In genomic region chr5:148384389-148384756, GRCh38 we compare ENCODE assay signal across 8 cellular contexts. TPM values are rescaled to one million over a fixed set of nuclear protein-coding genes. Genes with fewer than 3 reads are reported as not detected.
DNase-seq lines count a peak whose midpoint lies in the region; ATAC-seq and TF ChIP-seq lines count a peak whose summit lies in the region.

No MANE protein-coding gene starts in this region.

- WGBS in mammary epithelial cell (ENCODE audit: low coverage, missing lambda C conversion rate) = 1% methylated on average over 7 of the region's 7 CpGs
- WGBS in right lobe of liver (ENCODE audit: insufficient coverage, low coverage, low lambda C conversion rate, missing lambda C conversion rate) = 0% methylated on average over 6 of the region's 7 CpGs

- no peaks in the 10 kb centered on the region for H3K27me3 ChIP-seq in CD4-positive, alpha-beta T cell (ENCODE audit: control insufficient read depth, insufficient read depth, low read length)
- H3K27me3 ChIP-seq in Karpas-422 (ENCODE audit: low read length) (no peaks in the 10 kb centered on the region), mammary epithelial cell (ENCODE audit: insufficient read depth, low read length) (no peaks in the 10 kb centered on the region), right lobe of liver (no peaks in the 10 kb centered on the region), tibial artery (no peaks in the 10 kb centered on the region)

- H3K4me3 Mint-ChIP-seq in CD4-positive, alpha-beta T cell = peak overlapping the region; percentile 89

- no peaks in the 10 kb centered on the region for H3K9me3 ChIP-seq in CD4-positive, alpha-beta T cell (ENCODE audit: control insufficient read depth, low read length)
- H3K9me3 ChIP-seq in Karpas-422 (ENCODE audit: low read length) = no peaks in the 10 kb centered on the region
- H3K9me3 ChIP-seq in mammary epithelial cell (replicated peaks; ENCODE audit: insufficient read depth, low read length) = no peaks in the 10 kb centered on the region
- H3K9me3 ChIP-seq in right lobe of liver = no peaks in the 10 kb centered on the region
- no peaks in the 10 kb centered on the region for H3K9me3 ChIP-seq in tibial artery

- peak in 2 of 10 experiments; percentile 1 to 8 for DNase-seq in CD4-positive, alpha-beta T cell
- DNase-seq in Karpas-422 = no peak
- peak; percentile 28 for DNase-seq in mammary epithelial cell
- no peak for DNase-seq in right lobe of liver
- no peak for DNase-seq in tibial artery
- DNase-seq in NCI-H1105 (lab: John Stamatoyannopoulos, UW) = no peak
- DNase-seq in NCI-H446 treated with DMSO at 0.1 percent for 48 hours (lab: John Stamatoyannopoulos, UW) = no peak

- H3K4me1 ChIP-seq in Karpas-422 (ENCODE audit: low read length) = peaks cover 26% of the 10 kb centered on the region
- H3K4me1 ChIP-seq in mammary epithelial cell (ENCODE audit: insufficient read depth, low read length) = peaks cover 27% of the 10 kb centered on the region
- H3K4me1 ChIP-seq in right lobe of liver = peaks cover 0 to 25% (median 6%) of the 10 kb centered on the region in 4 donors
- peaks cover 0 to 27% (median 17%) of the 10 kb centered on the region in 4 donors for H3K4me1 ChIP-seq in tibial artery

- POLR2A ChIA-PET in CD4-positive, alpha-beta T cell (lab: Charles Lee) = interaction anchor here (0.8 to 1.0 kb wide), 4 partner anchors 10 to 1166 kb away, joined by 3 to 4 read pairs (median 3); no protein-coding TSS in a partner anchor

- in situ Hi-C loops in mammary epithelial cell (cut with MboI; ENCODE audit: low sequenced_read_pairs in 2 of 2) = no loop called here

- peak overlapping the region; percentile 92 for H3K27ac ChIP-seq in CD4-positive, alpha-beta T cell (ENCODE audit: low read depth, low read length)
- H3K27ac ChIP-seq in Karpas-422 (ENCODE audit: low read length) = peak overlapping the region; percentile 10; the same call in 1 of the 2 replicates
- H3K27ac ChIP-seq in mammary epithelial cell (ENCODE audit: insufficient read depth, low read depth, low read length) = peak overlapping the region; percentile 88
- peak overlapping the region; percentile 85 to 90 (median 89) for H3K27ac ChIP-seq in right lobe of liver
- H3K27ac ChIP-seq in tibial artery = peak overlapping the region; percentile 84 to 93

- peaks cover 72% of the 10 kb centered on the region for H3K4me1 Mint-ChIP-seq in CD4-positive, alpha-beta T cell (ENCODE audit: low read depth)

- TF ChIP-seq POLR2A in right lobe of liver (IDR thresholded peaks at IDR 0.05) = no peak

- H3K79me2 ChIP-seq in Karpas-422 (ENCODE audit: low read length) = peaks cover 56% of the 10 kb centered on the region
- peaks cover 55% of the 10 kb centered on the region for H3K79me2 ChIP-seq in mammary epithelial cell (ENCODE audit: insufficient read depth, low read length)

- H4K20me1 ChIP-seq in Karpas-422 (ENCODE audit: insufficient read depth, low read depth, low read length) (peaks cover 14% of the 10 kb centered on the region; the same call in 1 of the 2 replicates), mammary epithelial cell (ENCODE audit: insufficient read depth, low read length) (no peaks in the 10 kb centered on the region)

- no peaks in the 10 kb centered on the region for H3K9me3 Mint-ChIP-seq in CD4-positive, alpha-beta T cell

- H3K4me3 ChIP-seq in Karpas-422 (ENCODE audit: low read length) (peak overlapping the region; percentile 80), mammary epithelial cell (replicated peaks in 1 of 3; ENCODE audit: insufficient read depth in 1 of 3, low read depth in 2 of 3, low read length in 3 of 3) (peak overlapping the region; percentile 85 to 86 (median 86)), right lobe of liver (peak overlapping the region; percentile 65 to 90 (median 84)), tibial artery (peak overlapping the region; percentile 66 to 93)

- no peaks in the 10 kb centered on the region for H3K9me2 ChIP-seq in Karpas-422 (replicated peaks; ENCODE audit: insufficient read depth, low read length)

- intact Hi-C loops in CD4-positive, alpha-beta T cell (cut with DNase I, micrococcal nuclease) = loop anchor here (5.0 to 10.0 kb wide), 6 partner anchors 440 to 1937 kb away; partner anchors contain the start of genes ADRB2 (in 1 of the 2), CSNK1A1 (in 1 of the 2), GRPEL2 (in 1 of the 2) and TCERG1 (in 1 of the 2)
- intact Hi-C loops in mammary epithelial cell (cut with micrococcal nuclease) = no loop called here
- intact Hi-C loops in right lobe of liver (cut with DNase I) = no loop called here
- intact Hi-C loops in tibial artery (cut with DNase I; ENCODE audit: low total_unique reads) = no loop called here

- no peaks in the 10 kb centered on the region for H3K27me3 Mint-ChIP-seq in CD4-positive, alpha-beta T cell

- peak; percentile 9 for ATAC-seq in CD4-positive, alpha-beta T cell (ENCODE audit: poor library complexity)
- ATAC-seq in GM21390 (IDR thresholded peaks at IDR 0.05; ENCODE audit: unreplicated experiment) (peak; percentile 33), right lobe of liver (peak; percentile 2 to 16 (median 4))

- CTCF ChIA-PET in CD4-positive, alpha-beta T cell (lab: Charles Lee) = no interaction called here
- CTCF ChIA-PET in mammary epithelial cell (lab: Charles Lee; ENCODE audit: low non-redundant PET) = no interaction called here

- dilution Hi-C loops in mammary epithelial cell (cut with HindIII; ENCODE audit: low sequenced_read_pairs) = no loop called here

- H3K4me2 ChIP-seq in Karpas-422 (ENCODE audit: low read depth, low read length, poor library complexity, severe bottlenecking) (peak overlapping the region; percentile 87), mammary epithelial cell (ENCODE audit: insufficient read depth, low read depth, low read length) (peak overlapping the region; percentile 83)

- H3K9ac ChIP-seq in Karpas-422 (ENCODE audit: low read length) (peak overlapping the region; percentile 83), mammary epithelial cell (ENCODE audit: insufficient read depth, low read length) (peak overlapping the region; percentile 98)

- H3K36me3 ChIP-seq in Karpas-422 (ENCODE audit: insufficient read depth, low read length) (peaks cover 3% of the 10 kb centered on the region; the same call in 1 of the 2 replicates), mammary epithelial cell (ENCODE audit: insufficient read depth, low read length) (no peaks in the 10 kb centered on the region), right lobe of liver (no peaks in the 10 kb centered on the region), tibial artery (peaks cover 0 to 4% (median 0%) of the 10 kb centered on the region in 3 donors)

- H3K27ac Mint-ChIP-seq in CD4-positive, alpha-beta T cell = peak overlapping the region; percentile 96

- H3K36me3 Mint-ChIP-seq in CD4-positive, alpha-beta T cell (ENCODE audit: low read depth) = peaks cover 54% of the 10 kb centered on the region

- no peak for TF ChIP-seq CTCF in CD4-positive, alpha-beta T cell (IDR thresholded peaks at IDR 0.05)
- TF ChIP-seq CTCF in mammary epithelial cell (conservative IDR thresholded peaks at IDR 0.05 in 1 of 2, IDR thresholded peaks at IDR 0.05 in 1 of 2; ENCODE audit: extremely low read depth in 1 of 2, insufficient read depth in 1 of 2, low read depth in 1 of 2, low read length in 2 of 2) = no peak
- no peak for TF ChIP-seq CTCF in right lobe of liver (IDR thresholded peaks at IDR 0.05)
- TF ChIP-seq CTCF in tibial artery (IDR thresholded peaks at IDR 0.05) = no peak

- BruUV-seq in mammary epithelial cell (replicated peaks; lab: Mats Ljungman, UMichigan) = TSS peak; percentile 65

- H2AFZ ChIP-seq in Karpas-422 (ENCODE audit: low read length) (no peak overlapping the region), mammary epithelial cell (ENCODE audit: low read depth, low read length) (peak overlapping the region; percentile 78)

RNA-seq across cellular contexts. Expression of gene FBXO38, which starts 0.6 kb away (rescaled TPM):
- 10 to 100 TPM; 45.7 to 47.3 TPM for total RNA-seq in CD4-positive, alpha-beta T cell
- total RNA-seq in Karpas-422 (2014; rRNA removed; shearing (Covaris generic); ENCODE audit: low replicate concordance) = 56.7 and 130 TPM in 2 replicates
- total RNA-seq in mammary epithelial cell (10 to 100 TPM; 37.5 to 64.5 TPM), right lobe of liver (10 to 100 TPM; 21.1 to 34.9 (median 23.6) TPM)
- 11.3 TPM for polyA plus RNA-seq in mammary epithelial cell
- polyA minus RNA-seq in mammary epithelial cell = 107 TPM

RNA-seq across cellular contexts. Expression of gene SPINK9, which starts 49.0 kb away (rescaled TPM):
- not detected for total RNA-seq in CD4-positive, alpha-beta T cell
- not detected in 2 replicates for total RNA-seq in Karpas-422 (2014; rRNA removed; shearing (Covaris generic); ENCODE audit: low replicate concordance)
- total RNA-seq in mammary epithelial cell (not detected), right lobe of liver (not detected)
- not detected for polyA plus RNA-seq in mammary epithelial cell
- polyA minus RNA-seq in mammary epithelial cell = not detected

Comparison
In these comparisons a context has a peak if more than half of its experiments do, and no peak if none do; other contexts are left out.
1. H3K27ac ChIP-seq: peak in every context shown above with its lines; median percentile 92 in CD4-positive, alpha-beta T cell; 89 in right lobe of liver; 88 in tibial artery; 88 in mammary epithelial cell; 10 in Karpas-422.
2. intact Hi-C loops: an anchor here in CD4-positive, alpha-beta T cell (5.0 to 10.0 kb wide); none called in mammary epithelial cell, right lobe of liver and tibial artery.